In the genomic region with DNA sequence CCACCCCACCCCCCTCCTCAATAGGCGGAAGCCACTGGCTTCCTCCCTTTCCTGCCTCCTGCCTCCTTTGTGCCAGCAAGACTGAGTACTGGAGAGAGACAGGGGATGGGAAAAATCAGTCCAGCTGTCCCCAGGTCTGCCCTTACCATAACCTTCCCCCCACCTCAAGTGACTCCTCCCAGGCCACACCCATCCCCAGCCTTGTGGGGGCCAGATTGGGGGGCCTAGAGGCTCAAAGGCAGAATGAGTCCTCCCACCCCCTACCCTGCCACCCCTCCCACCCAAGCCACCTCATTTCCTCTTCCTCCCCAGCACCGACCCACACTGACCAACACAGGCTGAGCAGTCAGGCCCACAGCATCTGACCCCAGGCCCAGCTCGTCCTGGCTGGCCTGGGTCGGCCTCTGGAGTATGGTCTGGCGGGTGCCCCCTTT, we compare ENCODE assay signal across 1 cellular context.
TF ChIP-seq lines count a peak whose summit lies in the region.

Gene TIE1 (plus strand): TSS at position 322 of the 434 bp plus-strand sequence. CDS start 90 bp downstream, at position 412.

TF ChIP-seq in SK-N-SH, 30 proteins besides CTCF, POLR2A, EP300 and RAD21 (continued from another document):
- TF ChIP-seq REST (IDR thresholded peaks at IDR 0.05; ENCODE audit: low read depth, low read length) (no peak), RXRA (IDR thresholded peaks at IDR 0.05; ENCODE audit: borderline replicate concordance, low read depth) (no peak), TCF12 (IDR thresholded peaks at IDR 0.05) (no peak), CHD2 (IDR thresholded peaks at IDR 0.05; ENCODE audit: low read length, partially characterized antibody) (no peak), MAX (IDR thresholded peaks at IDR 0.05; ENCODE audit: low read depth) (no peak), MXI1 (IDR thresholded peaks at IDR 0.05; ENCODE audit: low read depth, low read length) (no peak), ELF1 (IDR thresholded peaks at IDR 0.05) (no peak), JUND (IDR thresholded peaks at IDR 0.05) (no peak), GATA2 (CRISPR knock-in tag; IDR thresholded peaks at IDR 0.05) (no peak), MEF2A (IDR thresholded peaks at IDR 0.05; ENCODE audit: borderline replicate concordance, low read depth) (no peak), ZBTB33 (IDR thresholded peaks at IDR 0.05; ENCODE audit: borderline replicate concordance, low read depth) (no peak), TAF1 (IDR thresholded peaks at IDR 0.05; ENCODE audit: borderline replicate concordance, low read depth, low read length) (no peak), YY1 (IDR thresholded peaks at IDR 0.05; ENCODE audit: low read depth) (no peak), RFX5 (IDR thresholded peaks at IDR 0.05; ENCODE audit: low read length) (no peak)
- TF ChIP-seq, protein P1, sequence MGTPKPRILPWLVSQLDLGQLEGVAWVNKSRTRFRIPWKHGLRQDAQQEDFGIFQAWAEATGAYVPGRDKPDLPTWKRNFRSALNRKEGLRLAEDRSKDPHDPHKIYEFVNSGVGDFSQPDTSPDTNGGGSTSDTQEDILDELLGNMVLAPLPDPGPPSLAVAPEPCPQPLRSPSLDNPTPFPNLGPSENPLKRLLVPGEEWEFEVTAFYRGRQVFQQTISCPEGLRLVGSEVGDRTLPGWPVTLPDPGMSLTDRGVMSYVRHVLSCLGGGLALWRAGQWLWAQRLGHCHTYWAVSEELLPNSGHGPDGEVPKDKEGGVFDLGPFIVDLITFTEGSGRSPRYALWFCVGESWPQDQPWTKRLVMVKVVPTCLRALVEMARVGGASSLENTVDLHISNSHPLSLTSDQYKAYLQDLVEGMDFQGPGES (IDR thresholded peaks at IDR 0.05; ENCODE audit: low read depth, low read length) = no peak
